Comparison of ENCODE assay signal across 1 cellular context in the genomic region with DNA sequence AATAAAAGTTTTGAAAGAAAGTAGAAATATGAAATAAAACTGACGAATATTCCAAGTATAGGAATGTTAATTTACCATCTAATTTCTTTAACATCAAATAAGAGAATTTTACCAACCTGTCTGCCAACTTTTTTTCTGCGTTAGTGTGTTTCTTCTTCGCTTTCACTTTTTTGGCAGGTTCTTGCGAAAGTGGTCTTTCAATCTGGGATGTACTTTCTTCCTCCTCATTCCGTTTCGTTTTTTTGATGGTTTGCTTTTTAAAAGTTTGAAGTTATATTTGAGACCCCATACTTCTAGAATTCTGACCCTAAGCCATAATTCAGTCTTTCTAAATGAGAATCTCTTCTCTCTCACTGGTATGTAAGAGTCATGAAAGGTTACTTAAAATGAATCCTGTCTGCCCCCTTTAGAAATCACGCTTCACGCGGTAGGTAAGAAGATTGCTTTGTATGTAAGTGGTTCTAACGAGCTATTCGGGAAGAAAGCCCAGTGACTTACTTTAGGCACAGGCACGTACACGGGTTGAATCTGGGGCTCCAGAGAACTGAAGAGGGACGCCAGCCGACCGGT.
A peak's percentile ranks its signal among the peaks of the same experiment; 100 is the strongest.
TF ChIP-seq lines count a peak whose summit lies in the region.

No MANE protein-coding gene starts in this region.

TF ChIP-seq in HepG2, 621 proteins besides CTCF, POLR2A, EP300 and RAD21 (continued from another document):
- TF ChIP-seq, protein P1, sequence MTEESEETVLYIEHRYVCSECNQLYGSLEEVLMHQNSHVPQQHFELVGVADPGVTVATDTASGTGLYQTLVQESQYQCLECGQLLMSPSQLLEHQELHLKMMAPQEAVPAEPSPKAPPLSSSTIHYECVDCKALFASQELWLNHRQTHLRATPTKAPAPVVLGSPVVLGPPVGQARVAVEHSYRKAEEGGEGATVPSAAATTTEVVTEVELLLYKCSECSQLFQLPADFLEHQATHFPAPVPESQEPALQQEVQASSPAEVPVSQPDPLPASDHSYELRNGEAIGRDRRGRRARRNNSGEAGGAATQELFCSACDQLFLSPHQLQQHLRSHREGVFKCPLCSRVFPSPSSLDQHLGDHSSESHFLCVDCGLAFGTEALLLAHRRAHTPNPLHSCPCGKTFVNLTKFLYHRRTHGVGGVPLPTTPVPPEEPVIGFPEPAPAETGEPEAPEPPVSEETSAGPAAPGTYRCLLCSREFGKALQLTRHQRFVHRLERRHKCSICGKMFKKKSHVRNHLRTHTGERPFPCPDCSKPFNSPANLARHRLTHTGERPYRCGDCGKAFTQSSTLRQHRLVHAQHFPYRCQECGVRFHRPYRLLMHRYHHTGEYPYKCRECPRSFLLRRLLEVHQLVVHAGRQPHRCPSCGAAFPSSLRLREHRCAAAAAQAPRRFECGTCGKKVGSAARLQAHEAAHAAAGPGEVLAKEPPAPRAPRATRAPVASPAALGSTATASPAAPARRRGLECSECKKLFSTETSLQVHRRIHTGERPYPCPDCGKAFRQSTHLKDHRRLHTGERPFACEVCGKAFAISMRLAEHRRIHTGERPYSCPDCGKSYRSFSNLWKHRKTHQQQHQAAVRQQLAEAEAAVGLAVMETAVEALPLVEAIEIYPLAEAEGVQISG (CRISPR knock-in tag; IDR thresholded peaks at IDR 0.05): no peak
- TF ChIP-seq ZMYM3 (CRISPR knock-in tag; IDR thresholded peaks at IDR 0.05) (no peak), ZNF33B (CRISPR knock-in tag; IDR thresholded peaks at IDR 0.05) (no peak), CEBPG (CRISPR knock-in tag; IDR thresholded peaks at IDR 0.05) (peak; percentile 34; the same call in 1 of the 2 replicates), KDM5A (IDR thresholded peaks at IDR 0.05; ENCODE audit: borderline replicate concordance, low read length) (peak; percentile 32; the same call in 1 of the 2 replicates)
